15 cellular contexts compared by ENCODE assay signal in the genomic region with DNA sequence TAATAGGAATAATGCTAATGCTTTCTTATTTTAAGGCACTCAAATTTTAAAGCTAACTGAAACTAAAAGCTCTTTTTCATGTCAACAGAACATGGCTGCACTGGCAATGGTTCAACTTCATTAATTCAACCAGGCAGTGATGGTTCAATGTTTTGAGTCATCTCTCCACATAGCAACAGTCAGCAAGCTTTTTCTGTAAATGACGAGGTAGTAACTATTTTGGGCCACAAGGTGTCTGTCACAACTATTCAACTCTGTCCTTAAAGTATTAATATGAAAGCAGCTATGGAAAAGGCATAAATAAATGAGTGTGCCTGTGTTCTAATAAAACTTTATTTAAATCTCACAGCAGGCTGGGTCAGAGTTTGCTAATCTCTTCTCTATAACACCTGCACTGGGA.
DNase-seq lines count a peak whose midpoint lies in the region; ATAC-seq and TF ChIP-seq lines count a peak whose summit lies in the region.
"Had no signal": no experiment of that assay in that cellular context is flagged by ENCODE, and none has a peak within 500 bp of the region (broad histone marks: within the 10 kb centered on the region; RNA-seq: fewer than 3 reads in every experiment).

No MANE protein-coding gene starts in this region.

- H3K36me3 ChIP-seq in uterus: no peaks in the 10 kb centered on the region

- no peaks in the 10 kb centered on the region for H3K27me3 Mint-ChIP-seq in stimulated activated memory B cell treated with anti-CD40 and anti-IgM and Interleukin-4, amounts not matched to agents 10 μg/mL and 1 μg/mL and 100 μg/mL, for 72 hours
- H3K27me3 Mint-ChIP-seq: activated CD4-positive, alpha-beta memory T cell treated with anti-CD3 and anti-CD28 coated beads, Interleukin-2, amount 10 ng/mL, durations not matched to agents 7 days and 5 days; naive thymus-derived CD8-positive, alpha-beta T cell had no signal

- H3K36me3 Mint-ChIP-seq in stimulated activated memory B cell treated with anti-CD40 and anti-IgM and Interleukin-4, amounts not matched to agents 10 μg/mL and 1 μg/mL and 100 μg/mL, for 72 hours: no peaks in the 10 kb centered on the region
- H3K36me3 Mint-ChIP-seq: naive thymus-derived CD8-positive, alpha-beta T cell had no signal

- H3K27ac ChIP-seq in uterus: no peak overlapping the region
- H3K27ac ChIP-seq: skin epidermis, testis had no signal

- peak; percentile 4 for DNase-seq in GM04504 (ENCODE audit: low read depth)
- DNase-seq in astrocyte of the spinal cord (ENCODE audit: low read depth, low spot score): peak; percentile 25
- peak; percentile 4 for DNase-seq in left kidney (ENCODE audit: low read depth, low spot score)
- no peak for DNase-seq in uterus
- DNase-seq: activated CD4-positive, alpha-beta memory T cell treated with anti-CD3 and anti-CD28 coated beads, Interleukin-2, amount 10 ng/mL, durations not matched to agents 7 days and 5 days; activated gamma-delta T cell; foreskin melanocyte; kidney glomerular epithelial cell; naive thymus-derived CD8-positive, alpha-beta T cell; NCI-H187; testis had no signal

- H3K4me1 ChIP-seq in uterus: no peaks in the 10 kb centered on the region
- H3K4me1 ChIP-seq: testis had no signal

- no peak overlapping the region for H3K4me3 Mint-ChIP-seq in stimulated activated memory B cell treated with anti-CD40 and anti-IgM and Interleukin-4, amounts not matched to agents 10 μg/mL and 1 μg/mL and 100 μg/mL, for 72 hours
- H3K4me3 Mint-ChIP-seq: activated CD4-positive, alpha-beta memory T cell treated with anti-CD3 and anti-CD28 coated beads, Interleukin-2, amount 10 ng/mL, durations not matched to agents 7 days and 5 days; naive thymus-derived CD8-positive, alpha-beta T cell had no signal

- intact Hi-C loops in uterus (cut with DNase I; ENCODE audit: low total_unique reads): no loop called here

- no peak for TF ChIP-seq POLR2A in uterus (IDR thresholded peaks at IDR 0.05)

- H3K9me3 Mint-ChIP-seq in stimulated activated memory B cell treated with anti-CD40 and anti-IgM and Interleukin-4, amounts not matched to agents 10 μg/mL and 1 μg/mL and 100 μg/mL, for 72 hours: no peaks in the 10 kb centered on the region

- H3K27ac Mint-ChIP-seq in stimulated activated memory B cell treated with anti-CD40 and anti-IgM and Interleukin-4, amounts not matched to agents 10 μg/mL and 1 μg/mL and 100 μg/mL, for 72 hours: no peak overlapping the region
- H3K27ac Mint-ChIP-seq: activated CD4-positive, alpha-beta memory T cell treated with anti-CD3 and anti-CD28 coated beads, Interleukin-2, amount 10 ng/mL, durations not matched to agents 7 days and 5 days; naive thymus-derived CD8-positive, alpha-beta T cell had no signal

- no peaks in the 10 kb centered on the region for H3K27me3 ChIP-seq in uterus
- H3K27me3 ChIP-seq: testis had no signal

- no peak for ATAC-seq in stimulated activated memory B cell treated with anti-CD40 and anti-IgM and Interleukin-4, amounts not matched to agents 10 μg/mL and 1 μg/mL and 100 μg/mL, for 72 hours
- ATAC-seq in GM18498 (IDR thresholded peaks at IDR 0.05; ENCODE audit: unreplicated experiment): no peak
- ATAC-seq: naive thymus-derived CD8-positive, alpha-beta T cell had no signal

- no peak overlapping the region for H3K4me3 ChIP-seq in astrocyte of the spinal cord (ENCODE audit: low read depth, low read length)
- no peak overlapping the region for H3K4me3 ChIP-seq in uterus
- H3K4me3 ChIP-seq: skin epidermis, testis had no signal

- no peaks in the 10 kb centered on the region for H3K4me1 Mint-ChIP-seq in stimulated activated memory B cell treated with anti-CD40 and anti-IgM and Interleukin-4, amounts not matched to agents 10 μg/mL and 1 μg/mL and 100 μg/mL, for 72 hours
- H3K4me1 Mint-ChIP-seq: activated CD4-positive, alpha-beta memory T cell treated with anti-CD3 and anti-CD28 coated beads, Interleukin-2, amount 10 ng/mL, durations not matched to agents 7 days and 5 days; naive thymus-derived CD8-positive, alpha-beta T cell had no signal

- in situ Hi-C loops in astrocyte of the spinal cord (cut with HindIII; ENCODE audit: low sequenced_read_pairs): no loop called here

- TF ChIP-seq CTCF in LNCAP (IDR thresholded peaks at IDR 0.05) (peak; percentile 29; the same call in 1 of the 2 replicates), astrocyte of the spinal cord (IDR thresholded peaks at IDR 0.05; ENCODE audit: low read depth, low read length) (no peak), uterus (IDR thresholded peaks at IDR 0.05) (no peak)

- H3K9me3 ChIP-seq in uterus: no peaks in the 10 kb centered on the region
- H3K9me3 ChIP-seq: testis had no signal

Comparison
In these comparisons a context has a peak if more than half of its experiments do, and no peak if none do; other contexts are left out.
1. DNase-seq: peak in GM04504 (single experiment), astrocyte of the spinal cord (single experiment) and left kidney (single experiment); none in uterus (0 of 2).